ENCODE assay signal across 8 cellular contexts in genomic region chr11:7098235-7098832, GRCh38. TPM values are rescaled to one million over a fixed set of nuclear protein-coding genes. Genes with fewer than 3 reads are reported as not detected.
DNase-seq lines count a peak whose midpoint lies in the region; ATAC-seq, FAIRE-seq and TF ChIP-seq lines count a peak whose summit lies in the region.

No MANE protein-coding gene starts in this region.

- no peak overlapping the region for H3K9ac ChIP-seq in DND-41 (ENCODE audit: low read depth, low read length)

- no peak overlapping the region for H3K4me3 Mint-ChIP-seq in endothelial cell (ENCODE audit: unreplicated experiment)

- no peaks in the 10 kb centered on the region for H4K20me1 ChIP-seq in DND-41 (ENCODE audit: insufficient read depth, low read length)

- H3K79me2 ChIP-seq in DND-41 (ENCODE audit: insufficient read depth, low read length): no peaks in the 10 kb centered on the region

- no peak overlapping the region for H3K4me2 ChIP-seq in DND-41 (ENCODE audit: insufficient read depth, low read length)

- H3K4me1 Mint-ChIP-seq in endothelial cell (ENCODE audit: unreplicated experiment): no peaks in the 10 kb centered on the region

- in situ Hi-C loops in KBM-7 (cut with MboI; ENCODE audit: low pct_unique_long_range_greater_than_20kb, low sequenced_read_pairs): no loop called here

- no peak overlapping the region for H3K27ac Mint-ChIP-seq in endothelial cell (ENCODE audit: unreplicated experiment)

- H3K4me1 ChIP-seq in DND-41 (ENCODE audit: insufficient read depth, low read length): no peaks in the 10 kb centered on the region

- H3K36me3 Mint-ChIP-seq in endothelial cell (ENCODE audit: low read depth, unreplicated experiment): no peaks in the 10 kb centered on the region

- peak; percentile 83 for TF ChIP-seq CTCF in DND-41 (IDR thresholded peaks at IDR 0.05; ENCODE audit: borderline replicate concordance, extremely low read depth, low read length, poor library complexity, severe bottlenecking)
- TF ChIP-seq CTCF in endothelial cell (IDR thresholded peaks at IDR 0.05; ENCODE audit: unreplicated experiment): peak; percentile 53

- no peak overlapping the region for H2AFZ ChIP-seq in DND-41 (ENCODE audit: low read depth, low read length)

- no peaks in the 10 kb centered on the region for H3K27me3 Mint-ChIP-seq in endothelial cell (ENCODE audit: unreplicated experiment)

- peak; percentile 7 for DNase-seq in DND-41
- DNase-seq in KBM-7: peak; percentile 79
- peak; percentile 27 for DNase-seq in RCC 7860 (ENCODE audit: low spot score)
- DNase-seq in endothelial cell (ENCODE audit: low spot score): peak; percentile 17
- peak; percentile 68 for DNase-seq in midbrain (lab: John Stamatoyannopoulos, UW)
- DNase-seq in stimulated activated CD8-positive, alpha-beta memory T cell treated with anti-CD3 and anti-CD28 coated beads, Interleukin-4, amount 100 ng/mL, for 48 hours: no peak
- no peak for DNase-seq in activated CD8-positive, alpha-beta memory T cell treated with anti-CD3 and anti-CD28 coated beads, Interleukin-2, amount 50 U/mL, for 48 hours

- no peaks in the 10 kb centered on the region for H3K27me3 ChIP-seq in DND-41 (ENCODE audit: insufficient read depth, low read length, poor library complexity)

- no peak for FAIRE-seq in RCC 7860 (lab: Jason Lieb, UNC)

- no peaks in the 10 kb centered on the region for H3K36me3 ChIP-seq in DND-41 (ENCODE audit: insufficient read depth, low read length)

- H3K9me3 ChIP-seq in DND-41 (ENCODE audit: insufficient read depth, low read length, severe bottlenecking): no peaks in the 10 kb centered on the region

- ATAC-seq in DND-41 (ENCODE audit: insufficient read depth, low read depth) (peak; percentile 83), GM21447 (IDR thresholded peaks at IDR 0.05; ENCODE audit: unreplicated experiment) (peak; percentile 92)

- H3K4me3 ChIP-seq in DND-41 (ENCODE audit: low read depth in 1 of 2, low read length in 2 of 2): no peak overlapping the region

- no peaks in the 10 kb centered on the region for H3K9me3 Mint-ChIP-seq in endothelial cell (ENCODE audit: unreplicated experiment)

- no peak overlapping the region for H3K27ac ChIP-seq in DND-41 (ENCODE audit: low read length)

RNA-seq across cellular contexts. Expression of gene RBMXL2, which starts 9.5 kb away (rescaled TPM):
- total RNA-seq in endothelial cell (ENCODE audit: unreplicated experiment): not detected

Comparison
In these comparisons a context has a peak if more than half of its experiments do, and no peak if none do; other contexts are left out.
1. DNase-seq: peak in DND-41 (single experiment), KBM-7 (single experiment), RCC 7860 (single experiment), endothelial cell (single experiment) and midbrain (single experiment); none in stimulated activated CD8-positive, alpha-beta memory T cell treated with anti-CD3 and anti-CD28 coated beads, Interleukin-4, amount 100 ng/mL, for 48 hours (single experiment) and activated CD8-positive, alpha-beta memory T cell treated with anti-CD3 and anti-CD28 coated beads, Interleukin-2, amount 50 U/mL, for 48 hours (single experiment).